Comparison of ENCODE assay signal across 8 cellular contexts in the genomic region with DNA sequence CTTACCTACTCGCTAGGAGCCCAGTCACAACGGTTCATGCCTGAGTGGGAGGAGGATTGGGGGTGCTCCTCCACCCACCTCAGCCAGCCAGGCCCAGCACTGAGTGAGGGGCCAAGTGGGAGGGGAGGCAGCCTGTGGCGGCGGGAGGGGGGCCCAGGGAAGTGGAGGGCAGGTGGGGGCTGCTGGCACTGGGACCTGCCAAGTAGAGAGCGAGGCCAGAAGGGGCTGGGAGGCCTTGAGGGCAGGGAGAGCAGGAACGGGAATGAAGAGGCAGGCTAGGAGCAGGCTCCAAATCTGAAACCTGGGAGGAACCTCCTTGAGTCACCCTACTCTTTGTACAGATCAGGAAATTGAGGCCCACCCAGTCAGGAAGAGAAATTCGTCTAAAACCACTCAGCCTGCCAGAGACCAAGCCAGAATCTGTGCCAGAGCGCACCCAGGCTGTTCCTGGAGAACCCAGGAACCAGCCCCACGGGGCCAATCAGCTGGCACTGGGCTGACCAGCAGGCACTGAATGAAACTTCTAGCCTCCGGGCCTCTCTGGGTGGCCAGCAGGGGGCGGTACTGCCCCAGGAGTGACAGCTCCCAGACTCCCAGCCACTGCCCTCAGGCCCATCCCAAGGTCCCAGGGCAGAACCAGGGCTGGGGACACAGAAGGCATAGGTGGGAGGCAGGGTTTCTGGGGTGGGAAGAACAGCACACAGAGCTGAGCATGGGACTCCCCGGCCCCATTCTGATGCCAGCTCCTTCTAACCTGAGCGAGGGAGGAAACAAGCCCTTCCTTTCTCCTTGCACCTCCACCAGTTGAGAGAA. TPM values are rescaled to one million over a fixed set of nuclear protein-coding genes. Genes with fewer than 3 reads are reported as not detected.
DNase-seq lines count a peak whose midpoint lies in the region; ATAC-seq, FAIRE-seq and TF ChIP-seq lines count a peak whose summit lies in the region.

No MANE protein-coding gene starts in this region.

- H3K36me3 ChIP-seq in adrenal gland (replicated peaks in 1 of 2): no peaks in the 10 kb centered on the region

- TF ChIP-seq POLR2A in GM12891 (IDR thresholded peaks at IDR 0.05; ENCODE audit: low read depth, low read length): no peak
- no peak for TF ChIP-seq POLR2A in adrenal gland (IDR thresholded peaks at IDR 0.05)

- intact Hi-C loops in adrenal gland (cut with DNase I) (loop anchor here (2.0 to 10.0 kb wide), 4 partner anchors 57 to 383 kb away; no protein-coding TSS in a partner anchor), left cardiac atrium (cut with DNase I) (loop anchor here (1.0 to 2.0 kb wide), 3 partner anchors 56 to 107 kb away; no protein-coding TSS in a partner anchor)

- DNase-seq in A172 (ENCODE audit: low spot score) (peak; percentile 82), GM12891 (ENCODE audit: insufficient read length, low spot score) (peak; percentile 74), MV-4-11 (lab: John Stamatoyannopoulos, UW) (peak; percentile 68), T follicular helper cell (ENCODE audit: low read depth) (peak; percentile 58), adrenal gland (peak; percentile 88 to 94 (median 92)), left cardiac atrium (peak; percentile 89), renal cortical epithelial cell (ENCODE audit: low read depth) (peak; percentile 56)

- WGBS in adrenal gland, 4 donors: 35 to 57% (median 42%) methylated on average over 8 to 13 of the region's 13 CpGs

- FAIRE-seq in GM12891 (lab: Jason Lieb, UNC): peak; percentile 88

- H3K4me1 ChIP-seq in adrenal gland (replicated peaks in 1 of 2): no peaks in the 10 kb centered on the region

- ATAC-seq in left cardiac atrium: peak; percentile 88 to 93
- no peak for ATAC-seq in GM21723 (IDR thresholded peaks at IDR 0.05; ENCODE audit: unreplicated experiment)

- H3K4me3 ChIP-seq in adrenal gland: no peak overlapping the region

- TF ChIP-seq CTCF in adrenal gland (IDR thresholded peaks at IDR 0.05): peak; percentile 96 to 99 (median 98)

- no peaks in the 10 kb centered on the region for H3K9me3 ChIP-seq in adrenal gland (replicated peaks in 1 of 3)

- H3K27ac ChIP-seq in adrenal gland: no peak overlapping the region

- no peaks in the 10 kb centered on the region for H3K27me3 ChIP-seq in adrenal gland

TF ChIP-seq in GM12891, 5 proteins besides CTCF, POLR2A, EP300 and RAD21:
- peak; percentile 59; the same call in 1 of the 2 replicates for TF ChIP-seq POU2F2 (IDR thresholded peaks at IDR 0.05; ENCODE audit: low read depth, low read length)
- 0 out of 2 replicates have a peak, but pooled peaks have one; percentile 2 for TF ChIP-seq SPI1 (IDR thresholded peaks at IDR 0.05; ENCODE audit: low read depth, low read length)
- TF ChIP-seq PAX5 (IDR thresholded peaks at IDR 0.05; ENCODE audit: insufficient read depth, low read length, severe bottlenecking): no peak
- TF ChIP-seq POLR2AphosphoS5 (IDR thresholded peaks at IDR 0.05; ENCODE audit: low read depth, low read length): no peak
TF ChIP-seq in GM12891: peak in this region for 2.

RNA-seq across cellular contexts. Expression of a gene that starts 14.8 kb away (rescaled TPM):
- total RNA-seq in A172 (2014; rRNA removed; shearing (Covaris generic)): 1.2 TPM in 1 of 2 replicates, not detected in the other
- 0.54 TPM for polyA plus RNA-seq in GM12891 (2012; ENCODE audit: low read depth, missing spikeins)
- total RNA-seq in adrenal gland (1,000 to 10,000 TPM in 6 of 8 donors, 100 to 1,000 TPM in 2; 635 to 3,326 (median 1,366) TPM), left cardiac atrium (1 to 10 TPM in 1 of 2 donors, under 1 TPM in 1; 0.29 to 1.8 TPM), renal cortical epithelial cell (0.20 TPM in 1 of 2 replicates, not detected in the other)
- polyA plus RNA-seq in adrenal gland: 1,000 to 10,000 TPM in 1 of 3 donors, 100 to 1,000 TPM in 2; 233 to 4,804 (median 738) TPM

RNA-seq across cellular contexts. Expression of a gene that starts 51.5 kb away (rescaled TPM):
- total RNA-seq in A172 (2014; rRNA removed; shearing (Covaris generic)): 12.6 and 14.3 TPM in 2 replicates
- 51.0 TPM for polyA plus RNA-seq in GM12891 (2012; ENCODE audit: low read depth, missing spikeins)
- total RNA-seq in adrenal gland (1 to 10 TPM; 1.3 to 6.6 (median 3.4) TPM), left cardiac atrium (1 to 10 TPM; 1.8 to 1.9 TPM), renal cortical epithelial cell (9.5 and 143 TPM in 2 replicates)
- polyA plus RNA-seq in adrenal gland: 1 to 10 TPM; 2.9 to 5.0 (median 3.9) TPM

Comparison
In these comparisons a context has a peak if more than half of its experiments do, and no peak if none do; other contexts are left out.
1. RNA of a gene that starts 14.8 kb away (total RNA-seq): 635 to 3,326 TPM in adrenal gland; 0.29 to 1.8 TPM in left cardiac atrium, 1.2 TPM in A172 and 0.20 TPM in renal cortical epithelial cell; every median in the first group is over 100 times any median in the second.
2. Peak in every context shown above with its lines, with median percentiles within 50 percentile points of each other: DNase-seq.